8 cellular contexts compared by ENCODE assay signal in the genomic region with DNA sequence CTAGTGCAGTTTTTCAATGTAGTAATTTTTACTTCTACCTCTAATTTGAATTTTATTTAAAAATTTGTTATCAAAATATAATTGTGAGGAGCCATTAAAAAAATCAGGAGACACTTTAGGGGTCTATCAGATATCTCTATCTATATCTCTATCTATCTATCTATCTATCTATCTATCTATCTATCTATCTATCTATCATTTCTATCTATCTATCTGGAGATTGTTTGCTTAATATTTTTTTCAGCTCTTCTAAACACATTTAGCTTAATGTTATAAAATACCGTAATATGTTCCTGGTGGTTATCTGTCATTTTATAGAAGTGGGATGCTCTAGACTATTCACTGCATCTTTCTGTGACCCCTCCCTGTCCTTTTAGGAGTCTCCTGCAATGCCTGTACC.
"Had no signal": no experiment of that assay in that cellular context is flagged by ENCODE, and none has a peak within 500 bp of the region (broad histone marks: within the 10 kb centered on the region; RNA-seq: fewer than 3 reads in every experiment).

No MANE protein-coding gene starts in this region.

- DNase-seq: GDM1, GF-D8 had no signal

- H3K4me3 ChIP-seq: GM12878 had no signal

- FAIRE-seq: G401.6, GM12878, GM12891, GM12892, GM18507, GM19239 had no signal

- ATAC-seq: GM12878 had no signal
